24 cellular contexts compared by ENCODE assay signal in the genomic region with DNA sequence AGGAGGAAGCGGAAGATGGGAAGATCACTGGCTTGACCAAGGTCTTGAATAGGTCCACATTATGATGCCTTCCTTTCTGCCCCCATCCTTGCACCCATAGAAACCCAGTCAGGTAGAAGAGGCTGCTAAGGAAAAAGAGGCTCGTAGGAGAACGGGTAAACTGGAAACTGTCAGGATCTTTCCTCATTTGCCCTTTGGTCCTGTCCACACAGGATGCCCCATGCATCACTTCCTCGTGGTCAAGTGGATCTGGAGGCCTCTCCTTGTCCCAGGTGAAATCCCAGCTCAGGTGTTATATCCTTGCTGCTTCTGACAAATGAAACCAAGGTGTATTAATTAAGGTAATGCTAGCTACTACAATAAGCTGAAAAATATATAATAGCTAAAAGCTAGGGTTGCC. TPM values are rescaled to one million over a fixed set of nuclear protein-coding genes. Genes with fewer than 3 reads are reported as not detected.
"Had no signal": no experiment of that assay in that cellular context is flagged by ENCODE, and none has a peak within 500 bp of the region (broad histone marks: within the 10 kb centered on the region; RNA-seq: fewer than 3 reads in every experiment).

No MANE protein-coding gene starts in this region.

- H3K9me3 ChIP-seq: heart right ventricle, left lung, pancreas, psoas muscle, right atrium auricular region, spleen, suprapubic skin, thoracic aorta, tibial artery, upper lobe of right lung had no signal

- H3K4me2 ChIP-seq: hepatocyte had no signal

- H3K4me3 ChIP-seq: heart right ventricle, hepatocyte, left lung, lung, pancreas, psoas muscle, right atrium auricular region, spleen, suprapubic skin, thoracic aorta, tibial artery, upper lobe of right lung had no signal

- H3K4me1 ChIP-seq: pancreas, right atrium auricular region, suprapubic skin, upper lobe of right lung had no signal

- H3K27ac ChIP-seq: heart right ventricle, hepatocyte, left lung, pancreas, psoas muscle, right atrium auricular region, spleen, suprapubic skin, thoracic aorta, tibial artery, upper lobe of right lung had no signal

- H3K27me3 ChIP-seq: heart right ventricle, left lung, pancreas, right atrium auricular region, suprapubic skin, tibial artery, upper lobe of right lung had no signal

- H3K36me3 ChIP-seq: heart right ventricle, left lung, pancreas, right atrium auricular region, spleen, suprapubic skin, thoracic aorta, tibial artery, upper lobe of right lung had no signal

- H2AFZ ChIP-seq: hepatocyte had no signal

- ATAC-seq: left lung; naive thymus-derived CD8-positive, alpha-beta T cell; pancreas; psoas muscle; sciatic nerve; stimulated activated effector memory CD8-positive, alpha-beta T cell treated with anti-CD3 and anti-CD28 coated beads, Interleukin-12 subunit alpha, Interleukin-12 subunit beta, amount 100 ng/mL, for 72 hours; upper lobe of right lung had no signal

- DNase-seq: heart right ventricle; left lung; mesendoderm; naive thymus-derived CD8-positive, alpha-beta T cell; nucleus accumbens; pancreas; posterior cingulate gyrus; psoas muscle; spleen; stimulated activated CD4-positive, alpha-beta T cell treated with anti-CD3 and anti-CD28 coated beads, Interleukin-4, amount 100 ng/mL, for 24 hours; stimulated activated naive CD4-positive, alpha-beta T cell; tibial artery; trophoblast cell; upper lobe of right lung had no signal

- H3K79me2 ChIP-seq: hepatocyte had no signal

- FAIRE-seq: pancreas, small intestine, urothelium cell line had no signal

RNA-seq across cellular contexts. Expression of a gene that starts 8.0 kb away (rescaled TPM):
- total RNA-seq: mesothelial cell of epicardium had no signal
